Comparison of ENCODE assay signal across 14 cellular contexts in the genomic region with DNA sequence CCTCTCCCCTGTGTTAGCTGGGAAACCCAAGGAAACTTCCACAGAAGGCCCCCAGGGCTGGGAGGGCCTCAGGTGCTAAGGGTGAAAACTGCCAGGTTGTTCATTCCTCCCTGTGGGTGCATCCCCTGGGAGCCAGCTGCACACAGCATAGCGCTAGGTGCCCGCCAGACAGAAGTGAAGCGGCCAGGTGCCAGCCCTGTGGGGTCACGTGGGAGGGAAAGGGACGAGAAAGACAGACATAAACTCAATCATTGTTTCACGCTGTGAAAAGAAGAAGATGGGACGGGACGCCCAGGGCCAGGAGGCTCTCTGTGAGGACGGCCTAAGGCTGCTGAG. TPM values are rescaled to one million over a fixed set of nuclear protein-coding genes. Genes with fewer than 3 reads are reported as not detected.
DNase-seq lines count a peak whose midpoint lies in the region; ATAC-seq and TF ChIP-seq lines count a peak whose summit lies in the region.
"Had no signal": no experiment of that assay in that cellular context is flagged by ENCODE, and none has a peak within 500 bp of the region (broad histone marks: within the 10 kb centered on the region; RNA-seq: fewer than 3 reads in every experiment).

No MANE protein-coding gene starts in this region.

- H3K9ac ChIP-seq in neural progenitor cell: no peak overlapping the region

- peaks cover 28% of the 10 kb centered on the region for H3F3A ChIP-seq in neural progenitor cell (ENCODE audit: low read depth)

- H3K4me3 Mint-ChIP-seq in CD4-positive, alpha-beta T cell: peak overlapping the region; percentile 51
- no peak overlapping the region for H3K4me3 Mint-ChIP-seq in neural progenitor cell
- H3K4me3 Mint-ChIP-seq: activated naive CD4-positive, alpha-beta T cell treated with anti-CD3 and anti-CD28 coated beads for 36 hours had no signal

- no peak overlapping the region for H3K27ac ChIP-seq in CD4-positive, alpha-beta T cell (ENCODE audit: low read depth, low read length)
- H3K27ac ChIP-seq in SJCRH30 (peak overlapping the region; percentile 50), neural progenitor cell (no peak overlapping the region)

- H3K27ac Mint-ChIP-seq in CD4-positive, alpha-beta T cell: peak overlapping the region; percentile 55
- peak overlapping the region; percentile 60 for H3K27ac Mint-ChIP-seq in neural progenitor cell
- H3K27ac Mint-ChIP-seq: activated naive CD4-positive, alpha-beta T cell treated with anti-CD3 and anti-CD28 coated beads for 36 hours had no signal

- H3K36me3 Mint-ChIP-seq in CD4-positive, alpha-beta T cell (ENCODE audit: low read depth): peaks cover 25% of the 10 kb centered on the region
- no peaks in the 10 kb centered on the region for H3K36me3 Mint-ChIP-seq in neural progenitor cell

- no peaks in the 10 kb centered on the region for H3K27me3 ChIP-seq in CD4-positive, alpha-beta T cell (ENCODE audit: control insufficient read depth, insufficient read depth, low read length)
- no peaks in the 10 kb centered on the region for H3K27me3 ChIP-seq in SJCRH30
- H3K27me3 ChIP-seq in neural progenitor cell: peaks cover 10% of the 10 kb centered on the region
- H3K27me3 ChIP-seq: ovary had no signal

- peaks cover 10% of the 10 kb centered on the region; the same call in 1 of the 2 replicates for H3K4me1 ChIP-seq in SJCRH30
- peaks cover 15% of the 10 kb centered on the region for H3K4me1 ChIP-seq in neural progenitor cell

- no peak for TF ChIP-seq CTCF in CD4-positive, alpha-beta T cell (IDR thresholded peaks at IDR 0.05)
- TF ChIP-seq CTCF in neural progenitor cell (IDR thresholded peaks at IDR 0.05): no peak

- no peak overlapping the region for H3K4me2 ChIP-seq in neural progenitor cell

- no peak overlapping the region for H2AFZ ChIP-seq in neural progenitor cell (replicated peaks)

- no peaks in the 10 kb centered on the region for H3K9me3 Mint-ChIP-seq in CD4-positive, alpha-beta T cell
- H3K9me3 Mint-ChIP-seq in neural progenitor cell: no peaks in the 10 kb centered on the region
- H3K9me3 Mint-ChIP-seq: activated naive CD4-positive, alpha-beta T cell treated with anti-CD3 and anti-CD28 coated beads for 36 hours; IgD-negative memory B cell had no signal

- intact Hi-C loops in CD4-positive, alpha-beta T cell (cut with DNase I, micrococcal nuclease): no loop called here

- peaks cover 9% of the 10 kb centered on the region for H3K27me3 Mint-ChIP-seq in CD4-positive, alpha-beta T cell
- peaks cover 4% of the 10 kb centered on the region for H3K27me3 Mint-ChIP-seq in neural progenitor cell (ENCODE audit: insufficient read depth, low read depth)
- H3K27me3 Mint-ChIP-seq: IgD-negative memory B cell had no signal

- CTCF ChIA-PET in CD4-positive, alpha-beta T cell (lab: Charles Lee): no interaction called here

- no peaks in the 10 kb centered on the region for H3K79me2 ChIP-seq in neural progenitor cell (ENCODE audit: low read depth)

- peaks cover 25% of the 10 kb centered on the region for H3K4me1 Mint-ChIP-seq in CD4-positive, alpha-beta T cell (ENCODE audit: low read depth)
- H3K4me1 Mint-ChIP-seq in neural progenitor cell: peaks cover 22% of the 10 kb centered on the region

- H3K36me3 ChIP-seq in SJCRH30: no peaks in the 10 kb centered on the region
- H3K36me3 ChIP-seq in neural progenitor cell: no peaks in the 10 kb centered on the region
- H3K36me3 ChIP-seq: ovary had no signal

- no peak for ATAC-seq in CD4-positive, alpha-beta T cell (ENCODE audit: poor library complexity)
- ATAC-seq in HG02870 (IDR thresholded peaks at IDR 0.05; ENCODE audit: unreplicated experiment) (no peak), GM21576 (IDR thresholded peaks at IDR 0.05; ENCODE audit: unreplicated experiment) (no peak)

- no peaks in the 10 kb centered on the region for H3K9me3 ChIP-seq in CD4-positive, alpha-beta T cell (ENCODE audit: control insufficient read depth, low read length)
- H3K9me3 ChIP-seq in SJCRH30 (replicated peaks) (no peaks in the 10 kb centered on the region), neural progenitor cell (ENCODE audit: low read depth) (no peaks in the 10 kb centered on the region)
- H3K9me3 ChIP-seq: ovary, thoracic aorta had no signal

- H3K4me3 ChIP-seq in SJCRH30 (peak overlapping the region; percentile 16), neural progenitor cell (no peak overlapping the region)
- H3K4me3 ChIP-seq: ovary, thoracic aorta had no signal

- no peaks in the 10 kb centered on the region for H4K20me1 ChIP-seq in neural progenitor cell (ENCODE audit: low read depth)

- POLR2A ChIA-PET in CD4-positive, alpha-beta T cell (lab: Charles Lee): interaction anchor here (2.1 kb wide), 1 partner anchor 92 kb away, joined by 6 read pairs; a partner anchor contains a TSS

- no peak for DNase-seq in CD4-positive, alpha-beta T cell
- DNase-seq in NCI-H1105 (lab: John Stamatoyannopoulos, UW): peak; percentile 77
- no peak for DNase-seq in SJCRH30
- no peak for DNase-seq in neural progenitor cell (ENCODE audit: low spot score)
- no peak for DNase-seq in glomerular visceral epithelial cell (ENCODE audit: extremely low spot score)
- no peak for DNase-seq in C1 segment of cervical spinal cord (lab: John Stamatoyannopoulos, UW)
- DNase-seq: activated CD4-positive, CD25-positive, alpha-beta regulatory T cell; activated CD8-positive, alpha-beta memory T cell treated with anti-CD3 and anti-CD28 coated beads, Interleukin-2, amount 50 U/mL, for 4 hours; activated naive CD4-positive, alpha-beta T cell treated with anti-CD3 and anti-CD28 coated beads for 36 hours had no signal

RNA-seq across cellular contexts. Expression of a gene that starts 31.6 kb away (rescaled TPM):
- 1 to 10 TPM; 1.1 to 1.5 TPM for total RNA-seq in CD4-positive, alpha-beta T cell
- total RNA-seq in SJCRH30 (2014; rRNA removed; shearing (Covaris generic)): 4.6 and 5.1 TPM in 2 replicates
- 2.4 and 6.5 TPM in 2 replicates for total RNA-seq in neural progenitor cell (ENCODE audit: low replicate concordance)

RNA-seq across cellular contexts. Expression of a gene that starts 49.6 kb away (rescaled TPM):
- total RNA-seq in CD4-positive, alpha-beta T cell: 100 to 1,000 TPM; 211 to 219 TPM
- 16.2 and 19.8 TPM in 2 replicates for total RNA-seq in SJCRH30 (2014; rRNA removed; shearing (Covaris generic))
- 28.6 and 41.5 TPM in 2 replicates for total RNA-seq in neural progenitor cell (ENCODE audit: low replicate concordance)

RNA-seq across cellular contexts. Expression of a gene that starts 50.6 kb away (rescaled TPM):
- total RNA-seq in CD4-positive, alpha-beta T cell: 10 to 100 TPM; 21.6 to 22.6 TPM
- total RNA-seq in SJCRH30 (2014; rRNA removed; shearing (Covaris generic)): 106 and 109 TPM in 2 replicates
- 131 and 132 TPM in 2 replicates for total RNA-seq in neural progenitor cell (ENCODE audit: low replicate concordance)
